Comparison of ENCODE assay signal across 33 cellular contexts in the genomic region with DNA sequence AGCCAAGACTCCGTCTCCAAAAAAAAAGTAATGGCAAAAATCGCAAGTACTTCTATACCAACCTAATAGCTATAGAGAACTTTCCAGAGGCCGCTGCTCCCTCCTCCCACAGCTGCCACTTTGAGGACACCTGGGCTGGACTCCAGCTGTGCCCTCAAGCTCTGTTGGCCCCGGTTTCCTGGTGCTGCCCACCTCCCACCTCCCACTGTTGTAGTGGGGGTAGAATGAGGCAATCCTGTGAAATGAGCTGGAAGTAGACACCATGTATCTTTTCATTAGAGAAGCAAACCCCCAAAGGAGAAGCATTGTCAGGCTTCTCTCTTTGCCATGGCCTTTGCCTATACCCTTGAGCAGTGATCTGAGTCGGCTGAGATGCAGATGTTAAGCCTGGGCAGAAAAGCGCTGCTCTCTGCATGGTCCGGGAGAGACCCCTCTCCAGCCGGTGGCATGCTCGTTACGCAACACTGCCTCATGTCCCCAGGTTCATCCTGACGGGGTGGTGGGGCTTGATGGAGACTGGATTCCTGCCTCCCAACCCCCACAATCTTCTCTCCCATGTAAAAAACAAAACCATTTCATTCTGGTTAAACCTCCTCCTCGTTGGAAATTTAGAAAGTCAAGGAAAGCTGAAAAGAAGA. TPM values are rescaled to one million over a fixed set of nuclear protein-coding genes. Genes with fewer than 3 reads are reported as not detected.
"Had no signal": no experiment of that assay in that cellular context is flagged by ENCODE, and none has a peak within 500 bp of the region (broad histone marks: within the 10 kb centered on the region; RNA-seq: fewer than 3 reads in every experiment).

No MANE protein-coding gene starts in this region.

- H3K4me3 ChIP-seq: PC-9 had no signal

- H3K9ac ChIP-seq: KMS-11 had no signal

- H3K36me3 Mint-ChIP-seq: activated naive CD8-positive, alpha-beta T cell treated with anti-CD3 and anti-CD28 coated beads for 36 hours had no signal

- FAIRE-seq: RCC 7860 had no signal

- H3K4me1 Mint-ChIP-seq: activated CD4-positive, alpha-beta T cell treated with anti-CD3 and anti-CD28 coated beads, Interleukin-2, amount 10 ng/mL, durations not matched to agents 24 days and 14 days; activated naive CD8-positive, alpha-beta T cell treated with anti-CD3 and anti-CD28 coated beads for 36 hours had no signal

- H3K4me2 ChIP-seq: KMS-11, PC-9 had no signal

- H3K4me3 Mint-ChIP-seq: activated CD4-positive, alpha-beta T cell treated with anti-CD3 and anti-CD28 coated beads, Interleukin-2, amount 10 ng/mL, durations not matched to agents 24 days and 14 days; activated CD8-positive, alpha-beta T cell treated with anti-CD3 and anti-CD28 coated beads for 36 hours; activated naive CD8-positive, alpha-beta T cell treated with anti-CD3 and anti-CD28 coated beads for 36 hours; activated T-cell treated with anti-CD3 and anti-CD28 coated beads, Interleukin-2, amount 50 U/mL, for 24 hours had no signal

- ATAC-seq: activated CD8-positive, alpha-beta T cell treated with anti-CD3 and anti-CD28 coated beads for 36 hours had no signal

- DNase-seq: activated CD4-positive, alpha-beta T cell treated with anti-CD3 and anti-CD28 coated beads for 1 hour; activated CD4-positive, alpha-beta T cell treated with anti-CD3 and anti-CD28 coated beads, Interleukin-2, amount 10 ng/mL, durations not matched to agents 24 days and 14 days; activated CD4-positive, alpha-beta T cell treated with anti-CD3 and anti-CD28 coated beads, Interleukin-2, amount 50 U/mL, for 4 hours; activated CD4-positive, CD25-positive, alpha-beta regulatory T cell; activated CD8-positive, alpha-beta T cell treated with anti-CD3 and anti-CD28 coated beads for 36 hours; activated naive CD4-positive, alpha-beta T cell; activated naive CD4-positive, alpha-beta T cell treated with anti-CD3 and anti-CD28 coated beads, Interleukin-2, amount 50 U/mL, for 16 hours; activated naive CD8-positive, alpha-beta T cell treated with anti-CD3 and anti-CD28 coated beads for 36 hours; activated T-cell treated with anti-CD3 and anti-CD28 coated beads, Interleukin-2, amount 50 U/mL, for 24 hours; amniotic stem cell; brain microvascular endothelial cell; central memory CD4-positive, alpha-beta T cell; MM.1S; MV-4-11; NCI-H1092; NCI-H1436 treated with DMSO at 0.1 percent for 48 hours; NCI-H1694 treated with DMSO at 0.1 percent for 48 hours; NCI-H2029; NCI-H345; NCI-H524 treated with DMSO at 0.1 percent for 48 hours; NCI-H748 treated with DMSO at 0.1 percent for 48 hours; PC-9; Right ventricle myocardium superior; SW 1271; T-helper 1 cell; T-helper 2 cell; T-helper 9 cell; WERI-Rb-1 had no signal

- H3K27me3 ChIP-seq: brain microvascular endothelial cell had no signal

- H3K36me3 ChIP-seq: brain microvascular endothelial cell, WERI-Rb-1 had no signal

- H3K9me3 Mint-ChIP-seq: activated CD4-positive, alpha-beta T cell treated with anti-CD3 and anti-CD28 coated beads, Interleukin-2, amount 10 ng/mL, durations not matched to agents 24 days and 14 days; activated CD8-positive, alpha-beta T cell treated with anti-CD3 and anti-CD28 coated beads for 36 hours; activated naive CD8-positive, alpha-beta T cell treated with anti-CD3 and anti-CD28 coated beads for 36 hours; activated T-cell treated with anti-CD3 and anti-CD28 coated beads, Interleukin-2, amount 50 U/mL, for 24 hours had no signal

- H3K27ac Mint-ChIP-seq: activated CD4-positive, alpha-beta T cell treated with anti-CD3 and anti-CD28 coated beads, Interleukin-2, amount 10 ng/mL, durations not matched to agents 24 days and 14 days; activated CD8-positive, alpha-beta T cell treated with anti-CD3 and anti-CD28 coated beads for 36 hours; activated naive CD8-positive, alpha-beta T cell treated with anti-CD3 and anti-CD28 coated beads for 36 hours; activated T-cell treated with anti-CD3 and anti-CD28 coated beads, Interleukin-2, amount 50 U/mL, for 24 hours had no signal

- H3K27ac ChIP-seq: brain microvascular endothelial cell, KMS-11, PC-9, WERI-Rb-1 had no signal

- H2AFZ ChIP-seq: PC-9 had no signal

RNA-seq across cellular contexts. Expression of gene SIM2, which starts 39.7 kb away (rescaled TPM):
- total RNA-seq: activated CD8-positive, alpha-beta memory T cell treated with anti-CD3 and anti-CD28 coated beads for 36 hours; activated CD8-positive, alpha-beta T cell treated with anti-CD3 and anti-CD28 coated beads for 36 hours; activated naive CD8-positive, alpha-beta T cell treated with anti-CD3 and anti-CD28 coated beads for 36 hours; aorta; OCI-LY7; Right ventricle myocardium superior had no signal
- polyA plus RNA-seq: aorta had no signal
